In genomic region chr4:10115657-10116624, GRCh38 we compare ENCODE assay signal across 8 cellular contexts. TPM values are rescaled to one million over a fixed set of nuclear protein-coding genes. Genes with fewer than 3 reads are reported as not detected.
DNase-seq lines count a peak whose midpoint lies in the region; ATAC-seq and TF ChIP-seq lines count a peak whose summit lies in the region.

No MANE protein-coding gene starts in this region.

- H3K36me3 ChIP-seq in endocrine pancreas (ENCODE audit: control insufficient read depth, insufficient read depth, low read length) (no peaks in the 10 kb centered on the region), muscle layer of duodenum (ENCODE audit: control insufficient read depth in 1 of 2, insufficient read depth in 2 of 2, low read length in 2 of 2) (peaks cover 40 to 41% of the 10 kb centered on the region in 2 donors), suprapubic skin (peaks cover 39% of the 10 kb centered on the region)

- H3K9me3 ChIP-seq in endocrine pancreas (ENCODE audit: control insufficient read depth, low read length) (no peaks in the 10 kb centered on the region), muscle layer of duodenum (ENCODE audit: control insufficient read depth in 1 of 2, low read length in 2 of 2) (no peaks in the 10 kb centered on the region), suprapubic skin (no peaks in the 10 kb centered on the region)

- TF ChIP-seq EP300 in suprapubic skin (IDR thresholded peaks at IDR 0.05) = no peak

- H3K27ac ChIP-seq in muscle layer of duodenum (ENCODE audit: low read length) (peak overlapping the region; percentile 73), suprapubic skin (peak overlapping the region; percentile 98)

- no peak for TF ChIP-seq CTCF in suprapubic skin (IDR thresholded peaks at IDR 0.05)

- H3K4me1 ChIP-seq in endocrine pancreas (ENCODE audit: control insufficient read depth, insufficient read depth, low read length) = no peaks in the 10 kb centered on the region
- peaks cover 21 to 56% of the 10 kb centered on the region in 2 donors for H3K4me1 ChIP-seq in muscle layer of duodenum (ENCODE audit: control insufficient read depth in 1 of 2, insufficient read depth in 2 of 2, low read length in 2 of 2)
- peaks cover 51% of the 10 kb centered on the region for H3K4me1 ChIP-seq in suprapubic skin

- H3K4me3 ChIP-seq in endocrine pancreas (ENCODE audit: control insufficient read depth, insufficient read depth, low read length) = peak overlapping the region; percentile 41
- peak overlapping the region; percentile 79 to 91 for H3K4me3 ChIP-seq in muscle layer of duodenum (ENCODE audit: low read depth in 1 of 2, low read length in 2 of 2)
- H3K4me3 ChIP-seq in suprapubic skin = peak overlapping the region; percentile 79

- no peak for TF ChIP-seq POLR2A in suprapubic skin (IDR thresholded peaks at IDR 0.05)

- H3K27me3 ChIP-seq in endocrine pancreas (ENCODE audit: control insufficient read depth, insufficient read depth, low read length) (no peaks in the 10 kb centered on the region), muscle layer of duodenum (ENCODE audit: low read depth, low read length) (no peaks in the 10 kb centered on the region), suprapubic skin (no peaks in the 10 kb centered on the region)

- ATAC-seq in HG02588 (IDR thresholded peaks at IDR 0.05; ENCODE audit: unreplicated experiment) = peak; percentile 32

- DNase-seq in DMS79 treated with DMSO at 0.1 percent for 48 hours (lab: John Stamatoyannopoulos, UW) = peak; percentile 10
- no peak for DNase-seq in DMS79 (lab: John Stamatoyannopoulos, UW)
- peak; percentile 29 for DNase-seq in NCI-H146 treated with DMSO at 0.1 percent for 48 hours (lab: John Stamatoyannopoulos, UW; ENCODE audit: unreplicated experiment)
- peak; percentile 87 for DNase-seq in activated CD8-positive, alpha-beta memory T cell treated with anti-CD3 and anti-CD28 coated beads for 24 hours
- DNase-seq in suprapubic skin (ENCODE audit: low spot score in 2 of 2) = peak in 1 of 2 donors; percentile 85

- WGBS in suprapubic skin = 17% methylated on average over 26 of the region's 87 CpGs

- H3K9ac ChIP-seq in endocrine pancreas (ENCODE audit: control insufficient read depth, insufficient read depth, low read length) = peak overlapping the region; percentile 77

RNA-seq across cellular contexts. Expression of gene WDR1, which starts 0.7 kb away (rescaled TPM):
- total RNA-seq in suprapubic skin = 100 to 1,000 TPM; 113 to 126 (median 117) TPM
